In genomic region chr4:56884511-56884910, GRCh38 we compare ENCODE assay signal across 7 cellular contexts. TPM values are rescaled to one million over a fixed set of nuclear protein-coding genes. Genes with fewer than 3 reads are reported as not detected.
DNase-seq lines count a peak whose midpoint lies in the region; ATAC-seq and TF ChIP-seq lines count a peak whose summit lies in the region.
"Not testable (repeated sequence)": the region's sequence is repeated elsewhere in the genome, so short reads cannot be mapped to it uniquely, and the experiment has no call there.

No MANE protein-coding gene starts in this region.

- H3K4me1 Mint-ChIP-seq in GM23338, WTC11: not testable (repeated sequence)

- H3K23ac ChIP-seq in neuronal stem cell (ENCODE audit: low read depth, low read length, poor library complexity): not testable (repeated sequence)

- TF ChIP-seq CTCF in C4-2B (conservative IDR thresholded peaks at IDR 0.05); GM23338 (conservative IDR thresholded peaks at IDR 0.05; ENCODE audit: low read depth in 2 of 2); WTC11 (IDR thresholded peaks at IDR 0.05); hepatocyte (IDR thresholded peaks at IDR 0.05; ENCODE audit: poor library complexity): not testable (repeated sequence)

- H4K20me1 ChIP-seq in GM23338 (replicated peaks; ENCODE audit: insufficient read depth); hepatocyte (ENCODE audit: insufficient read depth, poor library complexity, severe bottlenecking): not testable (repeated sequence)

- WGBS in hepatocyte (ENCODE audit: low lambda C conversion rate, missing lambda C conversion rate): 57% methylated on average over 3 of the region's 3 CpGs
- no CpG with 5 or more reads among the region's 3 CpGs for WGBS in neuronal stem cell (ENCODE audit: extremely low coverage in 2 of 2, insufficient read length in 2 of 2, insufficient replicate concordance in 1 of 2), 2 donors

- H3K79me2 ChIP-seq in GM23338 (replicated peaks; ENCODE audit: insufficient read depth); hepatocyte: not testable (repeated sequence)

- H2AFZ ChIP-seq in GM23338 (peak overlapping the region; percentile 93), hepatocyte (peak overlapping the region; percentile 61), neuronal stem cell (ENCODE audit: low read length) (peak overlapping the region; percentile 77)

- not testable (repeated sequence) for H3K27me3 ChIP-seq in GM23338 (ENCODE audit: insufficient read depth); hepatocyte; neuronal stem cell (ENCODE audit: control insufficient read depth in 3 of 3, insufficient read depth in 3 of 3, low read depth in 1 of 3, low read length in 3 of 3)

- not testable (repeated sequence) for H3K27me3 Mint-ChIP-seq in GM23338 (ENCODE audit: insufficient read depth, low read depth, poor library complexity)
- H3K27me3 Mint-ChIP-seq in WTC11 (ENCODE audit: low read depth): peaks cover 13% of the 10 kb centered on the region; the same call in 1 of the 2 replicates

- not testable (repeated sequence) for H3F3A ChIP-seq in GM23338 (replicated peaks; ENCODE audit: low read depth)

- H3K36me3 Mint-ChIP-seq in GM23338 (ENCODE audit: low read depth); WTC11: not testable (repeated sequence)

- not testable (repeated sequence) for H3K4me3 ChIP-seq in GM23338; hepatocyte; neuronal stem cell (ENCODE audit: low read length in 2 of 2)

- not testable (repeated sequence) for H3K36me3 ChIP-seq in GM23338 (ENCODE audit: insufficient read depth); hepatocyte (replicated peaks; ENCODE audit: insufficient read depth, low read depth); neuronal stem cell (replicated peaks in 1 of 2; ENCODE audit: control insufficient read depth in 2 of 2, insufficient read depth in 2 of 2, low read length in 2 of 2)

- H4K91ac ChIP-seq in neuronal stem cell (ENCODE audit: low read depth, low read length, poor library complexity): not testable (repeated sequence)

- not testable (repeated sequence) for H3K79me1 ChIP-seq in neuronal stem cell (ENCODE audit: low read depth, low read length)

- H4K8ac ChIP-seq in neuronal stem cell (ENCODE audit: low read depth, low read length): not testable (repeated sequence)

- H3K4me2 ChIP-seq in GM23338; neuronal stem cell (ENCODE audit: insufficient read depth, low read length, poor library complexity, severe bottlenecking): not testable (repeated sequence)
- peak overlapping the region; percentile 60 for H3K4me2 ChIP-seq in hepatocyte

- H3K27ac Mint-ChIP-seq in GM23338, WTC11: not testable (repeated sequence)

- H3K14ac ChIP-seq in neuronal stem cell (ENCODE audit: low read length): not testable (repeated sequence)

- H3K4ac ChIP-seq in neuronal stem cell (ENCODE audit: low read length): not testable (repeated sequence)

- H2BK120ac ChIP-seq in neuronal stem cell (ENCODE audit: low read depth, low read length): not testable (repeated sequence)

- H2BK15ac ChIP-seq in neuronal stem cell (ENCODE audit: low read length): not testable (repeated sequence)

- not testable (repeated sequence) for H3K9me2 ChIP-seq in GM23338 (ENCODE audit: insufficient read depth); hepatocyte (replicated peaks; ENCODE audit: insufficient read depth)

- H2BK12ac ChIP-seq in neuronal stem cell (ENCODE audit: low read length): not testable (repeated sequence)

- H3K9ac ChIP-seq in neuronal stem cell (ENCODE audit: low read depth, low read length, poor library complexity): not testable (repeated sequence)

- CTCF ChIA-PET in WTC11 (lab: Charles Lee): interaction anchor here (1.1 kb wide), 1 partner anchor 39 kb away, joined by 3 read pairs; no protein-coding TSS in a partner anchor

- not testable (repeated sequence) for H2AK5ac ChIP-seq in neuronal stem cell (ENCODE audit: low read depth, low read length)

- H3K18ac ChIP-seq in neuronal stem cell (ENCODE audit: low read length): not testable (repeated sequence)

- POLR2A ChIA-PET in WTC11 (lab: Charles Lee): interaction anchor here (0.6 kb wide), 1 partner anchor 74 kb away, joined by 3 read pairs; no protein-coding TSS in a partner anchor

- not testable (repeated sequence) for H2BK5ac ChIP-seq in neuronal stem cell (ENCODE audit: low read length)

- H3K9me3 ChIP-seq in hepatocyte (ENCODE audit: low read depth); neuronal stem cell (replicated peaks in 1 of 2; ENCODE audit: control insufficient read depth in 2 of 2, insufficient read depth in 1 of 2, low read depth in 1 of 2, low read length in 2 of 2): not testable (repeated sequence)

- H3K4me1 ChIP-seq in GM23338 (ENCODE audit: insufficient read depth); hepatocyte (ENCODE audit: insufficient read depth); neuronal stem cell (ENCODE audit: control insufficient read depth in 2 of 2, insufficient read depth in 1 of 2, low read depth in 1 of 2, low read length in 2 of 2): not testable (repeated sequence)

- H3K27ac ChIP-seq in C4-2B: peak overlapping the region; percentile 21; the same call in 1 of the 2 replicates
- not testable (repeated sequence) for H3K27ac ChIP-seq in GM23338 (ENCODE audit: low read depth); neuronal stem cell (replicated peaks; ENCODE audit: low read length)
- H3K27ac ChIP-seq in hepatocyte: peak overlapping the region; percentile 59

- peaks cover 13% of the 10 kb centered on the region; the same call in 2 of the 3 replicates for H3K9me3 Mint-ChIP-seq in GM23338
- not testable (repeated sequence) for H3K9me3 Mint-ChIP-seq in WTC11

- DNase-seq in GM23338 (ENCODE audit: low spot score); neuronal stem cell (ENCODE audit: low spot score): not testable (repeated sequence)
- DNase-seq in NCI-H82 (lab: John Stamatoyannopoulos, UW): peak; percentile 3
- DNase-seq in WTC11 (ENCODE audit: low spot score): peak; percentile 28
- peak; percentile 43 for DNase-seq in ecto neural progenitor cell (ENCODE audit: low spot score)
- peak; percentile 22 for DNase-seq in hepatocyte (ENCODE audit: low spot score)

- H3K4me3 Mint-ChIP-seq in GM23338, WTC11: not testable (repeated sequence)

- ATAC-seq in GM23338, WTC11: not testable (repeated sequence)

TF ChIP-seq in WTC11, 78 proteins besides CTCF, POLR2A, EP300 and RAD21:
- TF ChIP-seq ZNF281 (CRISPR knock-in tag; IDR thresholded peaks at IDR 0.05): 0 out of 2 replicates have a peak, but pooled peaks have one; percentile 20

RNA-seq across cellular contexts. Expression of gene REST, which starts 23.2 kb away (rescaled TPM):
- 55.1 and 61.5 TPM in 2 replicates for total RNA-seq in GM23338 (2014; rRNA removed; shearing (Covaris generic))
- polyA plus RNA-seq in GM23338 (2016; fragmentation: Nextera tagmentation; extraction: Ambion mirVana): 34.2 and 44.7 TPM in 2 replicates
- total RNA-seq in WTC11 (2021): 73.9 to 76.4 TPM (median 75.1 TPM) in 3 replicates
- total RNA-seq in hepatocyte: 47.5 and 50.5 TPM in 2 replicates
- polyA plus RNA-seq in hepatocyte: 62.7 and 64.0 TPM in 2 replicates
- 24.1 TPM for polyA plus RNA-seq in neuronal stem cell (2013, experiment 1 of 2)
- polyA plus RNA-seq in neuronal stem cell (2013, experiment 2 of 2): 25.4 TPM
